Comparison of ENCODE assay signal across 1 cellular context in the genomic region with DNA sequence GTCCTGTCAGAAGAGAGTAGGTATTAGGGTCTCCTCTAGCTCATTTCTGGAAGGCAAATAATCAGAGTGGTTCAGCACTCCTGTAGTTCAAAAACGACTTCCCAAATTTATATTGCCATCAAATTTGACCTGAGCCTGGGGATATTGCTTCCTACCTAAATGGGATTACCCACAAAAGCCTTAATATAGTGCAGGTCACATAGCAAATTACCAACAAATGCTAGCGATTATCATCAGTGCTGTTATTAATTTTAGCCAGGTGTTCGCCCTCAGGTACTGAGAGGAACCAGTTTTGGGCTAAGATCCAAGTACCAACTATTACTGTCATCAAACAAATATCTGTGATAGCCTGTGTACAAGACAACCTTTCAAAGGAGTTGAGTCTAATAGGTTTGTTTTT.
TF ChIP-seq lines count a peak whose summit lies in the region.

No MANE protein-coding gene starts in this region.

TF ChIP-seq in SK-N-SH, 30 proteins besides CTCF, POLR2A, EP300 and RAD21 (continued from another document):
- TF ChIP-seq, protein P1, sequence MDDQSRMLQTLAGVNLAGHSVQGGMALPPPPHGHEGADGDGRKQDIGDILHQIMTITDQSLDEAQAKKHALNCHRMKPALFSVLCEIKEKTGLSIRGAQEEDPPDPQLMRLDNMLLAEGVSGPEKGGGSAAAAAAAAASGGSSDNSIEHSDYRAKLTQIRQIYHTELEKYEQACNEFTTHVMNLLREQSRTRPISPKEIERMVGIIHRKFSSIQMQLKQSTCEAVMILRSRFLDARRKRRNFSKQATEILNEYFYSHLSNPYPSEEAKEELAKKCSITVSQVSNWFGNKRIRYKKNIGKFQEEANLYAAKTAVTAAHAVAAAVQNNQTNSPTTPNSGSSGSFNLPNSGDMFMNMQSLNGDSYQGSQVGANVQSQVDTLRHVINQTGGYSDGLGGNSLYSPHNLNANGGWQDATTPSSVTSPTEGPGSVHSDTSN (IDR thresholded peaks at IDR 0.05): no peak
- TF ChIP-seq EZH2phosphoT487 (IDR thresholded peaks at IDR 0.05; ENCODE audit: borderline replicate concordance, low read depth): no peak
- TF ChIP-seq GATA2 (CRISPR knock-in tag; IDR thresholded peaks at IDR 0.05): peak; percentile 97
